9 cellular contexts compared by ENCODE assay signal in the genomic region with DNA sequence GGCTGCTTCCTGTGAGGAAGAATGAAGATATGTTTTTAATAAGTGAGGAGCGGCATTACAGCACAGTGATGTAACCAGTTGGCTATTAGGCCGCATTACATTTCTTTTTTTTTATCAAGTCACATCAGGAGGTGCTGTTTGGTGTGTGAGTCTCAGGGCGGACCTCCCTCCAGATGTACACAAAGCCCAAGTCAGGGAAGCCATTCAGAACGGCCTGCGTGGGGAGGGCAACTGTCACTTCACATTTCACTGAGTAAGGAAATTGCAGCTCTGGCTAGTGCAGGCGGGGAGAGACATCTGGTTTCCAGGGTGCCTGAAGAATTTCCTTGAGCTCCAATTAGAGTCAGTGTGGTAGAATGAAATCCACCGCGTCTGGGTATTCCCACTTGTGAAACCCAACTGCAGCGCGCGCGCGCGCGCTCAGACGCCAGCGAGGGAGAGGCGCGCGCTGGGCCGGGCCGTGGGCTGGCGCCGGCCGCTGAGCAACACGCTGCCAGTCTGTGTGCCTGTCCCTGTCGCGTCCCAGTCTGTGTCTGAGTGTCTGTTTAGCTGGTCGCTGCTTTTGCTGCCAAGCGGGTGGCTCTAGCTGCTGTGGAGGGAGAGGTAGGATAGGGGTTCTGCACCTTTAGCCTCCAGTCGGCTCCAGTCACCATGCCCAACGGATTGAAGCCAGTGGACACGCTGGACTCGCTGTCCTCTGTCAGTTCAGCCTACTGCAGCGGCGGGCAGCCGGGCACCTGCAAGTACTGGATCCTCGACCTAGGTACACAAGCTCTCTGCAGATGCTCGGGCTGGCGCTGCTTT.
DNase-seq lines count a peak whose midpoint lies in the region; ATAC-seq and TF ChIP-seq lines count a peak whose summit lies in the region.
"Had no signal": no experiment of that assay in that cellular context is flagged by ENCODE, and none has a peak within 500 bp of the region (broad histone marks: within the 10 kb centered on the region; RNA-seq: fewer than 3 reads in every experiment).

No MANE protein-coding gene starts in this region.

- no peaks in the 10 kb centered on the region for H3K9me3 ChIP-seq in right atrium auricular region

- no peak for ATAC-seq in GM21367 (IDR thresholded peaks at IDR 0.05; ENCODE audit: unreplicated experiment)
- no peak for ATAC-seq in HG03139 (IDR thresholded peaks at IDR 0.05; ENCODE audit: unreplicated experiment)
- ATAC-seq: stimulated activated effector memory CD8-positive, alpha-beta T cell treated with anti-CD3 and anti-CD28 coated beads, Interleukin-12 subunit alpha, Interleukin-12 subunit beta, amount 100 ng/mL, for 72 hours had no signal

- peak; percentile 86 for DNase-seq in GM03348 (ENCODE audit: low spot score)
- peak in 48 of 56 donors; percentile 12 to 76 (median 46) for DNase-seq in amygdala (lab: John Stamatoyannopoulos, UW)
- DNase-seq in right atrium auricular region (ENCODE audit: low spot score), result peak; percentile 77
- peak; percentile 75 for DNase-seq in renal cortical epithelial cell (ENCODE audit: low read depth)
- DNase-seq in DMS79 (lab: John Stamatoyannopoulos, UW), result no peak
- DNase-seq in inferior parietal cortex (ENCODE audit: extremely low spot score), result no peak

- H3K4me3 ChIP-seq in right atrium auricular region, result peak overlapping the region; percentile 39 to 52

- peak overlapping the region; percentile 69 to 77 for H3K27ac ChIP-seq in right atrium auricular region

- no peaks in the 10 kb centered on the region for H3K36me3 ChIP-seq in right atrium auricular region

- peaks cover 0 to 23% of the 10 kb centered on the region in 2 donors for H3K4me1 ChIP-seq in right atrium auricular region

- TF ChIP-seq CTCF in right atrium auricular region (IDR thresholded peaks at IDR 0.05), result no peak

- H3K27me3 ChIP-seq in right atrium auricular region, result no peaks in the 10 kb centered on the region

Comparison
In these comparisons a context has a peak if more than half of its experiments do, and no peak if none do; other contexts are left out.
1. DNase-seq: peak in GM03348 (single experiment), amygdala (48 of 56), right atrium auricular region (single experiment) and renal cortical epithelial cell (single experiment); none in DMS79 (single experiment) and inferior parietal cortex (single experiment).